Comparison of ENCODE assay signal across 10 cellular contexts in genomic region chr5:140220032-140220697, GRCh38. TPM values are rescaled to one million over a fixed set of nuclear protein-coding genes. Genes with fewer than 3 reads are reported as not detected.
A peak's percentile ranks its signal among the peaks of the same experiment; 100 is the strongest.
DNase-seq lines count a peak whose midpoint lies in the region; ATAC-seq, FAIRE-seq and TF ChIP-seq lines count a peak whose summit lies in the region.
"Had no signal": no experiment of that assay in that cellular context is flagged by ENCODE, and none has a peak within 500 bp of the region (broad histone marks: within the 10 kb centered on the region; RNA-seq: fewer than 3 reads in every experiment).

No MANE protein-coding gene starts in this region.

- FAIRE-seq in GM12891 (lab: Jason Lieb, UNC): peak; percentile 47

- 74 to 83% methylated on average over 3 of the region's 3 CpGs for WGBS in lung, 2 donors

- DNase-seq in GM12891 (ENCODE audit: insufficient read length, low spot score) (no peak), RWPE1 (ENCODE audit: low spot score) (peak; percentile 34), lung (ENCODE audit: low spot score) (no peak), mesothelial cell of epicardium (ENCODE audit: low spot score in 2 of 2, unreplicated experiment in 2 of 2) (no peak), middle frontal gyrus (ENCODE audit: extremely low spot score, low spot score) (no peak), KBM-7 (no peak)
- DNase-seq in activated CD4-positive, alpha-beta T cell treated with anti-CD3 and anti-CD28 coated beads for 4 hours: no peak
- DNase-seq: activated CD4-positive, alpha-beta T cell treated with anti-CD3 and anti-CD28 coated beads for 1 hour had no signal

- H3K27ac ChIP-seq in RWPE1 (no peak overlapping the region), lung (ENCODE audit: low read depth in 1 of 2, low read length in 1 of 2) (peak overlapping the region; percentile 20 to 93)
- H3K27ac ChIP-seq: thoracic aorta had no signal

- H3K9me3 ChIP-seq in lung (ENCODE audit: control insufficient read depth in 2 of 2, insufficient read depth in 1 of 2, low read length in 1 of 2): no peaks in the 10 kb centered on the region
- H3K9me3 ChIP-seq: thoracic aorta had no signal

- no peak overlapping the region for H3K4me3 ChIP-seq in lung
- H3K4me3 ChIP-seq: thoracic aorta had no signal

- H3K27ac Mint-ChIP-seq in mesothelial cell of epicardium: no peak overlapping the region

- no peak overlapping the region for H3K4me3 Mint-ChIP-seq in mesothelial cell of epicardium

- in situ Hi-C loops in KBM-7 (cut with MboI; ENCODE audit: low pct_unique_long_range_greater_than_20kb, low sequenced_read_pairs): no loop called here

- H3K27me3 ChIP-seq in lung (ENCODE audit: control insufficient read depth, insufficient read depth): no peaks in the 10 kb centered on the region

- no peak for TF ChIP-seq POLR2A in GM12891 (IDR thresholded peaks at IDR 0.05; ENCODE audit: low read depth, low read length)

- TF ChIP-seq CTCF in RWPE1 (conservative IDR thresholded peaks at IDR 0.05; ENCODE audit: low read depth) (no peak), lung (IDR thresholded peaks at IDR 0.05; ENCODE audit: control extremely low read depth, extremely low read depth) (no peak), mesothelial cell of epicardium (IDR thresholded peaks at IDR 0.05; ENCODE audit: unreplicated experiment) (no peak)

- no peaks in the 10 kb centered on the region for H3K4me1 Mint-ChIP-seq in mesothelial cell of epicardium

- POLR2A ChIA-PET in RWPE1 (lab: Yijun Ruan, JAX; ENCODE audit: low non-redundant PET): interaction anchor here (1.3 kb wide), 1 partner anchor 126 kb away, joined by 6 read pairs; the partner anchor contains the start of gene HBEGF

- H3K27me3 Mint-ChIP-seq in mesothelial cell of epicardium (ENCODE audit: low read depth): no peaks in the 10 kb centered on the region

- peaks cover 22 to 47% of the 10 kb centered on the region in 2 donors for H3K4me1 ChIP-seq in lung (ENCODE audit: control insufficient read depth in 2 of 2, insufficient read depth in 2 of 2, low read length in 2 of 2)

- ATAC-seq in GM21717 (IDR thresholded peaks at IDR 0.05; ENCODE audit: unreplicated experiment) (peak; percentile 64), lung (ENCODE audit: insufficient read depth, low FRiP score) (no peak)

- H3K36me3 ChIP-seq in lung (ENCODE audit: control insufficient read depth in 2 of 2, insufficient read depth in 2 of 2, low read length in 2 of 2): no peaks in the 10 kb centered on the region
- H3K36me3 ChIP-seq: thoracic aorta had no signal

- no peaks in the 10 kb centered on the region for H3K9me3 Mint-ChIP-seq in mesothelial cell of epicardium

- H3K36me3 Mint-ChIP-seq in mesothelial cell of epicardium: no peaks in the 10 kb centered on the region

- CTCF ChIA-PET in RWPE1 (lab: Yijun Ruan, JAX): interaction anchor here (0.7 to 1.0 kb wide), 2 partner anchors 74 to 131 kb away, joined by 3 read pairs; no protein-coding TSS in a partner anchor

TF ChIP-seq in GM12891, 5 proteins besides CTCF, POLR2A, EP300 and RAD21:
- no peak for TF ChIP-seq POU2F2 (IDR thresholded peaks at IDR 0.05; ENCODE audit: low read depth, low read length)
- TF ChIP-seq PAX5 (IDR thresholded peaks at IDR 0.05; ENCODE audit: insufficient read depth, low read length, severe bottlenecking): no peak
- TF ChIP-seq POLR2AphosphoS5 (IDR thresholded peaks at IDR 0.05; ENCODE audit: low read depth, low read length): no peak
- no peak for TF ChIP-seq TAF1 (IDR thresholded peaks at IDR 0.05; ENCODE audit: low read depth, low read length)
- TF ChIP-seq SPI1 (IDR thresholded peaks at IDR 0.05; ENCODE audit: low read depth, low read length): no peak
TF ChIP-seq in GM12891: peak in this region for 0.

RNA-seq across cellular contexts. Expression of gene CYSTM1, which starts 45.2 kb away (rescaled TPM):
- 37.2 TPM for polyA plus RNA-seq in GM12891 (2012; ENCODE audit: low read depth, missing spikeins)
- 100 to 1,000 TPM in 1 of 2 donors, 10 to 100 TPM in 1; 37.1 to 101 TPM for total RNA-seq in lung
- polyA plus RNA-seq in lung: 100 to 1,000 TPM; 114 to 274 TPM
- total RNA-seq in mesothelial cell of epicardium: 10.0 to 12.1 TPM (median 11.4 TPM) in 3 replicates
